Comparison of ENCODE assay signal across 1 cellular context in the genomic region with DNA sequence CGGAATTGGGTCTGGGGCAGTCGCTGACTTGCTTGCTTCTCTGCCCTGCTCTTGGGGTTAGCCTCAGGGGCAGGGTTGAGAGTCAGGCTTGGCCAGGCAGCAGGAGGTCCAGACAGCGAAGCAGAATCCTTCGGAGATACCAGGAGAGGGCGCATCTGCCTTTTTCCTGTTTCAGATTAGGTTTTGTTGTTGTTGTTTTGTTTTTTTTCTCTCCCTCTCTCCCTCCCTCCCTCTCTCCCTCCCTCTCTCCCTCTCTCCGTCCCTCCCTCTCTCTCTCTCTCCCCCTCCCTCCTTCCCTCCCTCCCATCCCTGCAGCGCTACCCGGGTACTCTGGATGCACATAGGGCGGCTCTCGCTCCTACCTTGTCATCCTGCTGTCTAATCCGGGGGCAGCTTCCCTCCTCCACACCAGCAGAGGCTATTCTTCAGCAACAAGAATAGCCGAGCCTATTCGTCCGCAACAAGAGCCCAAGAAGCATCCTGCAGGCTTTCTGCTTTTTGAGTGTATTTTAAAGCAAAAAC.
TF ChIP-seq lines count a peak whose summit lies in the region.

No MANE protein-coding gene starts in this region.

TF ChIP-seq in HEK293, 187 proteins besides CTCF, POLR2A, EP300 and RAD21 (continued from another document and continues in another):
- TF ChIP-seq, protein P1, sequence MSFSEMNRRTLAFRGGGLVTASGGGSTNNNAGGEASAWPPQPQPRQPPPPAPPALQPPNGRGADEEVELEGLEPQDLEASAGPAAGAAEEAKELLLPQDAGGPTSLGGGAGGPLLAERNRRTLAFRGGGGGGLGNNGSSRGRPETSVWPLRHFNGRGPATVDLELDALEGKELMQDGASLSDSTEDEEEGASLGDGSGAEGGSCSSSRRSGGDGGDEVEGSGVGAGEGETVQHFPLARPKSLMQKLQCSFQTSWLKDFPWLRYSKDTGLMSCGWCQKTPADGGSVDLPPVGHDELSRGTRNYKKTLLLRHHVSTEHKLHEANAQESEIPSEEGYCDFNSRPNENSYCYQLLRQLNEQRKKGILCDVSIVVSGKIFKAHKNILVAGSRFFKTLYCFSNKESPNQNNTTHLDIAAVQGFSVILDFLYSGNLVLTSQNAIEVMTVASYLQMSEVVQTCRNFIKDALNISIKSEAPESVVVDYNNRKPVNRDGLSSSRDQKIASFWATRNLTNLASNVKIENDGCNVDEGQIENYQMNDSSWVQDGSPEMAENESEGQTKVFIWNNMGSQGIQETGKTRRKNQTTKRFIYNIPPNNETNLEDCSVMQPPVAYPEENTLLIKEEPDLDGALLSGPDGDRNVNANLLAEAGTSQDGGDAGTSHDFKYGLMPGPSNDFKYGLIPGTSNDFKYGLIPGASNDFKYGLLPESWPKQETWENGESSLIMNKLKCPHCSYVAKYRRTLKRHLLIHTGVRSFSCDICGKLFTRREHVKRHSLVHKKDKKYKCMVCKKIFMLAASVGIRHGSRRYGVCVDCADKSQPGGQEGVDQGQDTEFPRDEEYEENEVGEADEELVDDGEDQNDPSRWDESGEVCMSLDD (tag by site-specific recombination; IDR thresholded peaks at IDR 0.05): no peak
- TF ChIP-seq ZNF174 (tag by site-specific recombination; IDR thresholded peaks at IDR 0.05) (no peak), ZNF76 (tag by site-specific recombination; IDR thresholded peaks at IDR 0.05; ENCODE audit: borderline replicate concordance, low read depth) (no peak), ZNF707 (tag by site-specific recombination; IDR thresholded peaks at IDR 0.05) (no peak), ZNF768 (tag by site-specific recombination; IDR thresholded peaks at IDR 0.05) (no peak), ZNF473 (tag by site-specific recombination; IDR thresholded peaks at IDR 0.05) (no peak), ZNF521 (tag by site-specific recombination; IDR thresholded peaks at IDR 0.05) (no peak), ZNF335 (tag by site-specific recombination; conservative IDR thresholded peaks at IDR 0.05) (peak; percentile 62), ZFP37 (tag by site-specific recombination; IDR thresholded peaks at IDR 0.05) (0 out of 2 replicates have a peak, but pooled peaks have one; percentile 62), ZBTB48 (tag by site-specific recombination; IDR thresholded peaks at IDR 0.05) (0 out of 2 replicates have a peak, but pooled peaks have one; percentile 16), ZNF221 (tag by site-specific recombination; IDR thresholded peaks at IDR 0.05; ENCODE audit: borderline replicate concordance) (no peak), ZNF664 (tag by site-specific recombination; IDR thresholded peaks at IDR 0.05) (no peak), ZNF791 (tag by site-specific recombination; IDR thresholded peaks at IDR 0.05) (no peak), ZNF747 (tag by site-specific recombination; IDR thresholded peaks at IDR 0.05) (no peak), KLF16 (tag by site-specific recombination; IDR thresholded peaks at IDR 0.05) (no peak), ZFP69B (tag by site-specific recombination; IDR thresholded peaks at IDR 0.05) (0 out of 2 replicates have a peak, but pooled peaks have one; percentile 13), ZNF16 (tag by site-specific recombination; IDR thresholded peaks at IDR 0.05; ENCODE audit: low read depth) (no peak), ZNF660 (tag by site-specific recombination; IDR thresholded peaks at IDR 0.05) (no peak), ZNF423 (tag by site-specific recombination; IDR thresholded peaks at IDR 0.05) (no peak), SETDB1 (IDR thresholded peaks at IDR 0.05; ENCODE audit: insufficient read length, low read length) (no peak), ZNF350 (tag by site-specific recombination; IDR thresholded peaks at IDR 0.05) (no peak), ZNF501 (tag by site-specific recombination; IDR thresholded peaks at IDR 0.05) (no peak; the same call in 1 of the 2 replicates), ZNF155 (tag by site-specific recombination; IDR thresholded peaks at IDR 0.05) (no peak)
- TF ChIP-seq, protein P2, sequence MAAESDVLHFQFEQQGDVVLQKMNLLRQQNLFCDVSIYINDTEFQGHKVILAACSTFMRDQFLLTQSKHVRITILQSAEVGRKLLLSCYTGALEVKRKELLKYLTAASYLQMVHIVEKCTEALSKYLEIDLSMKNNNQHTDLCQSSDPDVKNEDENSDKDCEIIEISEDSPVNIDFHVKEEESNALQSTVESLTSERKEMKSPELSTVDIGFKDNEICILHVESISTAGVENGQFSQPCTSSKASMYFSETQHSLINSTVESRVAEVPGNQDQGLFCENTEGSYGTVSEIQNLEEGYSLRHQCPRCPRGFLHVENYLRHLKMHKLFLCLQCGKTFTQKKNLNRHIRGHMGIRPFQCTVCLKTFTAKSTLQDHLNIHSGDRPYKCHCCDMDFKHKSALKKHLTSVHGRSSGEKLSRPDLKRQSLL (tag by site-specific recombination; IDR thresholded peaks at IDR 0.05): no peak
- TF ChIP-seq, protein P3, sequence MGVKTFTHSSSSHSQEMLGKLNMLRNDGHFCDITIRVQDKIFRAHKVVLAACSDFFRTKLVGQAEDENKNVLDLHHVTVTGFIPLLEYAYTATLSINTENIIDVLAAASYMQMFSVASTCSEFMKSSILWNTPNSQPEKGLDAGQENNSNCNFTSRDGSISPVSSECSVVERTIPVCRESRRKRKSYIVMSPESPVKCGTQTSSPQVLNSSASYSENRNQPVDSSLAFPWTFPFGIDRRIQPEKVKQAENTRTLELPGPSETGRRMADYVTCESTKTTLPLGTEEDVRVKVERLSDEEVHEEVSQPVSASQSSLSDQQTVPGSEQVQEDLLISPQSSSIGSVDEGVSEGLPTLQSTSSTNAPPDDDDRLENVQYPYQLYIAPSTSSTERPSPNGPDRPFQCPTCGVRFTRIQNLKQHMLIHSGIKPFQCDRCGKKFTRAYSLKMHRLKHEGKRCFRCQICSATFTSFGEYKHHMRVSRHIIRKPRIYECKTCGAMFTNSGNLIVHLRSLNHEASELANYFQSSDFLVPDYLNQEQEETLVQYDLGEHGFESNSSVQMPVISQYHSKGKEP (tag by site-specific recombination; IDR thresholded peaks at IDR 0.05): no peak
- TF ChIP-seq, protein P4, sequence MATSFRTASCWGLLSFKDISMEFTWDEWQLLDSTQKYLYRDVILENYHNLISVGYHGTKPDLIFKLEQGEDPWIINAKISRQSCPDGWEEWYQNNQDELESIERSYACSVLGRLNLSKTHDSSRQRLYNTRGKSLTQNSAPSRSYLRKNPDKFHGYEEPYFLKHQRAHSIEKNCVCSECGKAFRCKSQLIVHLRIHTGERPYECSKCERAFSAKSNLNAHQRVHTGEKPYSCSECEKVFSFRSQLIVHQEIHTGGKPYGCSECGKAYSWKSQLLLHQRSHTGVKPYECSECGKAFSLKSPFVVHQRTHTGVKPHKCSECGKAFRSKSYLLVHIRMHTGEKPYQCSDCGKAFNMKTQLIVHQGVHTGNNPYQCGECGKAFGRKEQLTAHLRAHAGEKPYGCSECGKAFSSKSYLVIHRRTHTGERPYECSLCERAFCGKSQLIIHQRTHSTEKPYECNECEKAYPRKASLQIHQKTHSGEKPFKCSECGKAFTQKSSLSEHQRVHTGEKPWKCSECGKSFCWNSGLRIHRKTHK (tag by site-specific recombination; IDR thresholded peaks at IDR 0.05): no peak
- TF ChIP-seq, protein P5, sequence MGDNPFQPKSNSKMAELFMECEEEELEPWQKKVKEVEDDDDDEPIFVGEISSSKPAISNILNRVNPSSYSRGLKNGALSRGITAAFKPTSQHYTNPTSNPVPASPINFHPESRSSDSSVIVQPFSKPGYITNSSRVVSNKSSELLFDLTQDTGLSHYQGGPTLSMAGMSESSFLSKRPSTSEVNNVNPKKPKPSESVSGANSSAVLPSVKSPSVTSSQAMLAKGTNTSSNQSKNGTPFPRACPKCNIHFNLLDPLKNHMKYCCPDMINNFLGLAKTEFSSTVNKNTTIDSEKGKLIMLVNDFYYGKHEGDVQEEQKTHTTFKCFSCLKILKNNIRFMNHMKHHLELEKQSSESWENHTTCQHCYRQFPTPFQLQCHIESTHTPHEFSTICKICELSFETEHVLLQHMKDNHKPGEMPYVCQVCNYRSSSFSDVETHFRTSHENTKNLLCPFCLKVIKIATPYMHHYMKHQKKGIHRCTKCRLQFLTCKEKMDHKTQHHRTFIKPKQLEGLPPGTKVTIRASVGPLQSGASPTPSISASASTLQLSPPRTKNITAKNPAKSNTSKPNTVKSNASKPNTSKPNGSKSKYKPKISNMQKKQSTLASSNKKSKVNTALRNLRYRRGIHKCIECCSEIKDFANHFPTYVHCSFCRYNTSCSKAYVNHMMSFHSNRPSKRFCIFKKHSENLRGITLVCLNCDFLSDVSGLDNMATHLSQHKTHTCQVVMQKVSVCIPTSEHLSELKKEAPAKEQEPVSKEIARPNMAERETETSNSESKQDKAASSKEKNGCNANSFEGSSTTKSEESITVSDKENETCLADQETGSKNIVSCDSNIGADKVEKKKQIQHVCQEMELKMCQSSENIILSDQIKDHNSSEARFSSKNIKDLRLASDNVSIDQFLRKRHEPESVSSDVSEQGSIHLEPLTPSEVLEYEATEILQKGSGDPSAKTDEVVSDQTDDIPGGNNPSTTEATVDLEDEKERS (tag by site-specific recombination; IDR thresholded peaks at IDR 0.05): no peak
- TF ChIP-seq, protein P6, sequence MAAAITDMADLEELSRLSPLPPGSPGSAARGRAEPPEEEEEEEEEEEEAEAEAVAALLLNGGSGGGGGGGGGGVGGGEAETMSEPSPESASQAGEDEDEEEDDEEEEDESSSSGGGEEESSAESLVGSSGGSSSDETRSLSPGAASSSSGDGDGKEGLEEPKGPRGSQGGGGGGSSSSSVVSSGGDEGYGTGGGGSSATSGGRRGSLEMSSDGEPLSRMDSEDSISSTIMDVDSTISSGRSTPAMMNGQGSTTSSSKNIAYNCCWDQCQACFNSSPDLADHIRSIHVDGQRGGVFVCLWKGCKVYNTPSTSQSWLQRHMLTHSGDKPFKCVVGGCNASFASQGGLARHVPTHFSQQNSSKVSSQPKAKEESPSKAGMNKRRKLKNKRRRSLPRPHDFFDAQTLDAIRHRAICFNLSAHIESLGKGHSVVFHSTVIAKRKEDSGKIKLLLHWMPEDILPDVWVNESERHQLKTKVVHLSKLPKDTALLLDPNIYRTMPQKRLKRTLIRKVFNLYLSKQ (tag by site-specific recombination; IDR thresholded peaks at IDR 0.05; ENCODE audit: borderline replicate concordance): no peak
- TF ChIP-seq, protein P7, sequence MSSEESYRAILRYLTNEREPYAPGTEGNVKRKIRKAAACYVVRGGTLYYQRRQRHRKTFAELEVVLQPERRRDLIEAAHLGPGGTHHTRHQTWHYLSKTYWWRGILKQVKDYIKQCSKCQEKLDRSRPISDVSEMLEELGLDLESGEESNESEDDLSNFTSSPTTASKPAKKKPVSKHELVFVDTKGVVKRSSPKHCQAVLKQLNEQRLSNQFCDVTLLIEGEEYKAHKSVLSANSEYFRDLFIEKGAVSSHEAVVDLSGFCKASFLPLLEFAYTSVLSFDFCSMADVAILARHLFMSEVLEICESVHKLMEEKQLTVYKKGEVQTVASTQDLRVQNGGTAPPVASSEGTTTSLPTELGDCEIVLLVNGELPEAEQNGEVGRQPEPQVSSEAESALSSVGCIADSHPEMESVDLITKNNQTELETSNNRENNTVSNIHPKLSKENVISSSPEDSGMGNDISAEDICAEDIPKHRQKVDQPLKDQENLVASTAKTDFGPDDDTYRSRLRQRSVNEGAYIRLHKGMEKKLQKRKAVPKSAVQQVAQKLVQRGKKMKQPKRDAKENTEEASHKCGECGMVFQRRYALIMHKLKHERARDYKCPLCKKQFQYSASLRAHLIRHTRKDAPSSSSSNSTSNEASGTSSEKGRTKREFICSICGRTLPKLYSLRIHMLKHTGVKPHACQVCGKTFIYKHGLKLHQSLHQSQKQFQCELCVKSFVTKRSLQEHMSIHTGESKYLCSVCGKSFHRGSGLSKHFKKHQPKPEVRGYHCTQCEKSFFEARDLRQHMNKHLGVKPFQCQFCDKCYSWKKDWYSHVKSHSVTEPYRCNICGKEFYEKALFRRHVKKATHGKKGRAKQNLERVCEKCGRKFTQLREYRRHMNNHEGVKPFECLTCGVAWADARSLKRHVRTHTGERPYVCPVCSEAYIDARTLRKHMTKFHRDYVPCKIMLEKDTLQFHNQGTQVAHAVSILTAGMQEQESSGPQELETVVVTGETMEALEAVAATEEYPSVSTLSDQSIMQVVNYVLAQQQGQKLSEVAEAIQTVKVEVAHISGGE (tag by site-specific recombination; conservative IDR thresholded peaks at IDR 0.05; ENCODE audit: low read depth): 0 out of 2 replicates have a peak, but pooled peaks have one; percentile 13
- TF ChIP-seq, protein P8, sequence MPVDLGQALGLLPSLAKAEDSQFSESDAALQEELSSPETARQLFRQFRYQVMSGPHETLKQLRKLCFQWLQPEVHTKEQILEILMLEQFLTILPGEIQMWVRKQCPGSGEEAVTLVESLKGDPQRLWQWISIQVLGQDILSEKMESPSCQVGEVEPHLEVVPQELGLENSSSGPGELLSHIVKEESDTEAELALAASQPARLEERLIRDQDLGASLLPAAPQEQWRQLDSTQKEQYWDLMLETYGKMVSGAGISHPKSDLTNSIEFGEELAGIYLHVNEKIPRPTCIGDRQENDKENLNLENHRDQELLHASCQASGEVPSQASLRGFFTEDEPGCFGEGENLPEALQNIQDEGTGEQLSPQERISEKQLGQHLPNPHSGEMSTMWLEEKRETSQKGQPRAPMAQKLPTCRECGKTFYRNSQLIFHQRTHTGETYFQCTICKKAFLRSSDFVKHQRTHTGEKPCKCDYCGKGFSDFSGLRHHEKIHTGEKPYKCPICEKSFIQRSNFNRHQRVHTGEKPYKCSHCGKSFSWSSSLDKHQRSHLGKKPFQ (tag by site-specific recombination; IDR thresholded peaks at IDR 0.05): no peak
- TF ChIP-seq, protein P9, sequence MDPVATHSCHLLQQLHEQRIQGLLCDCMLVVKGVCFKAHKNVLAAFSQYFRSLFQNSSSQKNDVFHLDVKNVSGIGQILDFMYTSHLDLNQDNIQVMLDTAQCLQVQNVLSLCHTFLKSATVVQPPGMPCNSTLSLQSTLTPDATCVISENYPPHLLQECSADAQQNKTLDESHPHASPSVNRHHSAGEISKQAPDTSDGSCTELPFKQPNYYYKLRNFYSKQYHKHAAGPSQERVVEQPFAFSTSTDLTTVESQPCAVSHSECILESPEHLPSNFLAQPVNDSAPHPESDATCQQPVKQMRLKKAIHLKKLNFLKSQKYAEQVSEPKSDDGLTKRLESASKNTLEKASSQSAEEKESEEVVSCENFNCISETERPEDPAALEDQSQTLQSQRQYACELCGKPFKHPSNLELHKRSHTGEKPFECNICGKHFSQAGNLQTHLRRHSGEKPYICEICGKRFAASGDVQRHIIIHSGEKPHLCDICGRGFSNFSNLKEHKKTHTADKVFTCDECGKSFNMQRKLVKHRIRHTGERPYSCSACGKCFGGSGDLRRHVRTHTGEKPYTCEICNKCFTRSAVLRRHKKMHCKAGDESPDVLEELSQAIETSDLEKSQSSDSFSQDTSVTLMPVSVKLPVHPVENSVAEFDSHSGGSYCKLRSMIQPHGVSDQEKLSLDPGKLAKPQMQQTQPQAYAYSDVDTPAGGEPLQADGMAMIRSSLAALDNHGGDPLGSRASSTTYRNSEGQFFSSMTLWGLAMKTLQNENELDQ (tag by site-specific recombination; IDR thresholded peaks at IDR 0.05; ENCODE audit: low read depth): no peak
- TF ChIP-seq, protein P10, sequence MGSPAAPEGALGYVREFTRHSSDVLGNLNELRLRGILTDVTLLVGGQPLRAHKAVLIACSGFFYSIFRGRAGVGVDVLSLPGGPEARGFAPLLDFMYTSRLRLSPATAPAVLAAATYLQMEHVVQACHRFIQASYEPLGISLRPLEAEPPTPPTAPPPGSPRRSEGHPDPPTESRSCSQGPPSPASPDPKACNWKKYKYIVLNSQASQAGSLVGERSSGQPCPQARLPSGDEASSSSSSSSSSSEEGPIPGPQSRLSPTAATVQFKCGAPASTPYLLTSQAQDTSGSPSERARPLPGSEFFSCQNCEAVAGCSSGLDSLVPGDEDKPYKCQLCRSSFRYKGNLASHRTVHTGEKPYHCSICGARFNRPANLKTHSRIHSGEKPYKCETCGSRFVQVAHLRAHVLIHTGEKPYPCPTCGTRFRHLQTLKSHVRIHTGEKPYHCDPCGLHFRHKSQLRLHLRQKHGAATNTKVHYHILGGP (tag by site-specific recombination; IDR thresholded peaks at IDR 0.05): no peak
